8 cellular contexts compared by ENCODE assay signal in the genomic region with DNA sequence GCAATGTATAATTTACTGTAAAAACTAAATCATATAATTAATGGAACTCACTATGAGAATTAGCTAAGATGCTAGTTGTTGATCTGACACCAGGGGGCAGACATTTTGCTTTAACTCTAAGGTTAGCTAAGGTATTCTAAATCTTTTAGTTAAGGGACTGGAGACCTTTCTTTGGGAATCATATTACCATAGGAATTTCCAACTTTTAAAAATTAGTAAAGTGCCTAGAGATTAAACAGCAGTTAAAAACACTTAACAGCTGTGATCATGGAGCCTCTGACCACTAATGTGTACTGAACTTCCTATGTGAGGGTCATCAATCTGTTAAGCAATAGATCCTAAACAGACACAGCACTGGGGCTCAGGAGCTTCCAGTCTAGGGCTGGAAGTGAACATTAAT.
DNase-seq lines count a peak whose midpoint lies in the region; ATAC-seq and TF ChIP-seq lines count a peak whose summit lies in the region.

No MANE protein-coding gene starts in this region.

- CTCF ChIA-PET in activated naive CD4-positive, alpha-beta T cell treated with anti-CD3 and anti-CD28 coated beads, Interleukin-2, amount 10 ng/mL, durations not matched to agents 7 days and 5 days (lab: Charles Lee) = interaction anchor here (0.6 to 1.9 kb wide), 8 partner anchors 9 to 240 kb away, joined by 3 to 13 read pairs (median 5); a partner anchor contains a TSS

- H3K9me3 ChIP-seq in gastroesophageal sphincter = no peaks in the 10 kb centered on the region

- H3K27ac Mint-ChIP-seq in activated naive CD4-positive, alpha-beta T cell treated with anti-CD3 and anti-CD28 coated beads, Interleukin-2, amount 10 ng/mL, durations not matched to agents 7 days and 5 days = no peak overlapping the region
- H3K27ac Mint-ChIP-seq in stimulated activated naive B cell treated with anti-CD40 and anti-IgM and Interleukin-4, amounts not matched to agents 10 μg/mL and 1 μg/mL and 100 μg/mL, for 72 hours = no peak overlapping the region

- H3K4me1 ChIP-seq in gastroesophageal sphincter = peaks cover 0 to 6% (median 0%) of the 10 kb centered on the region in 3 donors

- no peak overlapping the region for H3K4me3 Mint-ChIP-seq in activated naive CD4-positive, alpha-beta T cell treated with anti-CD3 and anti-CD28 coated beads, Interleukin-2, amount 10 ng/mL, durations not matched to agents 7 days and 5 days
- H3K4me3 Mint-ChIP-seq in stimulated activated naive B cell treated with anti-CD40 and anti-IgM and Interleukin-4, amounts not matched to agents 10 μg/mL and 1 μg/mL and 100 μg/mL, for 72 hours = no peak overlapping the region

- TF ChIP-seq EP300 in gastroesophageal sphincter (IDR thresholded peaks at IDR 0.05) = no peak

- no peak for TF ChIP-seq POLR2A in gastroesophageal sphincter (IDR thresholded peaks at IDR 0.05)

- peaks cover 9% of the 10 kb centered on the region for H3K27me3 Mint-ChIP-seq in activated naive CD4-positive, alpha-beta T cell treated with anti-CD3 and anti-CD28 coated beads, Interleukin-2, amount 10 ng/mL, durations not matched to agents 7 days and 5 days
- peaks cover 9 to 15% of the 10 kb centered on the region in 2 donors for H3K27me3 Mint-ChIP-seq in stimulated activated naive B cell treated with anti-CD40 and anti-IgM and Interleukin-4, amounts not matched to agents 10 μg/mL and 1 μg/mL and 100 μg/mL, for 72 hours

- no peaks in the 10 kb centered on the region for H3K27me3 ChIP-seq in gastroesophageal sphincter

- ATAC-seq in gastroesophageal sphincter (peak; percentile 51), HG02623 (IDR thresholded peaks at IDR 0.05; ENCODE audit: unreplicated experiment) (no peak)
- ATAC-seq in stimulated activated naive B cell treated with anti-CD40 and anti-IgM and Interleukin-4, amounts not matched to agents 10 μg/mL and 1 μg/mL and 100 μg/mL, for 72 hours (replicated peaks) = no peak

- H3K36me3 ChIP-seq in gastroesophageal sphincter = no peaks in the 10 kb centered on the region

- H3K4me3 ChIP-seq in gastroesophageal sphincter (no peak overlapping the region), skeletal muscle cell (ENCODE audit: low read depth, low read length) (no peak overlapping the region)

- no peak overlapping the region for H3K27ac ChIP-seq in gastroesophageal sphincter

- H3K4me1 Mint-ChIP-seq in activated naive CD4-positive, alpha-beta T cell treated with anti-CD3 and anti-CD28 coated beads, Interleukin-2, amount 10 ng/mL, durations not matched to agents 7 days and 5 days = no peaks in the 10 kb centered on the region
- no peaks in the 10 kb centered on the region for H3K4me1 Mint-ChIP-seq in stimulated activated naive B cell treated with anti-CD40 and anti-IgM and Interleukin-4, amounts not matched to agents 10 μg/mL and 1 μg/mL and 100 μg/mL, for 72 hours

- no peaks in the 10 kb centered on the region for H3K36me3 Mint-ChIP-seq in activated naive CD4-positive, alpha-beta T cell treated with anti-CD3 and anti-CD28 coated beads, Interleukin-2, amount 10 ng/mL, durations not matched to agents 7 days and 5 days
- no peaks in the 10 kb centered on the region for H3K36me3 Mint-ChIP-seq in stimulated activated naive B cell treated with anti-CD40 and anti-IgM and Interleukin-4, amounts not matched to agents 10 μg/mL and 1 μg/mL and 100 μg/mL, for 72 hours

- peak; percentile 68 to 80 (median 76) for TF ChIP-seq CTCF in gastroesophageal sphincter (IDR thresholded peaks at IDR 0.05)

- no peaks in the 10 kb centered on the region for H3K9me3 Mint-ChIP-seq in activated naive CD4-positive, alpha-beta T cell treated with anti-CD3 and anti-CD28 coated beads, Interleukin-2, amount 10 ng/mL, durations not matched to agents 7 days and 5 days
- H3K9me3 Mint-ChIP-seq in stimulated activated naive B cell treated with anti-CD40 and anti-IgM and Interleukin-4, amounts not matched to agents 10 μg/mL and 1 μg/mL and 100 μg/mL, for 72 hours = peaks cover 0 to 4% of the 10 kb centered on the region in 2 donors

- peak; percentile 30 for DNase-seq in activated naive CD4-positive, alpha-beta T cell treated with anti-CD3 and anti-CD28 coated beads, Interleukin-2, amount 10 ng/mL, durations not matched to agents 7 days and 5 days
- DNase-seq in activated naive CD4-positive, alpha-beta T cell treated with anti-CD3 and anti-CD28 coated beads, Interleukin-2, amount 50 U/mL, for 16 hours = no peak
- DNase-seq in LoVo (ENCODE audit: low spot score) = peak; percentile 63
- DNase-seq in SKM-1 (lab: John Stamatoyannopoulos, UW; ENCODE audit: unreplicated experiment) = peak; percentile 35
- peak; percentile 25 for DNase-seq in skeletal muscle cell (ENCODE audit: low read depth)
- DNase-seq in stimulated activated naive B cell treated with anti-CD40 and anti-IgM and Interleukin-4, amounts not matched to agents 10 μg/mL and 1 μg/mL and 100 μg/mL, for 72 hours = no peak

Comparison
In these comparisons a context has a peak if more than half of its experiments do, and no peak if none do; other contexts are left out.
1. DNase-seq: peak in activated naive CD4-positive, alpha-beta T cell treated with anti-CD3 and anti-CD28 coated beads, Interleukin-2, amount 10 ng/mL, durations not matched to agents 7 days and 5 days (single experiment), LoVo (single experiment), SKM-1 (single experiment) and skeletal muscle cell (single experiment); none in activated naive CD4-positive, alpha-beta T cell treated with anti-CD3 and anti-CD28 coated beads, Interleukin-2, amount 50 U/mL, for 16 hours (single experiment) and stimulated activated naive B cell treated with anti-CD40 and anti-IgM and Interleukin-4, amounts not matched to agents 10 μg/mL and 1 μg/mL and 100 μg/mL, for 72 hours (single experiment).